ENCODE assay signal across 24 cellular contexts in the genomic region with DNA sequence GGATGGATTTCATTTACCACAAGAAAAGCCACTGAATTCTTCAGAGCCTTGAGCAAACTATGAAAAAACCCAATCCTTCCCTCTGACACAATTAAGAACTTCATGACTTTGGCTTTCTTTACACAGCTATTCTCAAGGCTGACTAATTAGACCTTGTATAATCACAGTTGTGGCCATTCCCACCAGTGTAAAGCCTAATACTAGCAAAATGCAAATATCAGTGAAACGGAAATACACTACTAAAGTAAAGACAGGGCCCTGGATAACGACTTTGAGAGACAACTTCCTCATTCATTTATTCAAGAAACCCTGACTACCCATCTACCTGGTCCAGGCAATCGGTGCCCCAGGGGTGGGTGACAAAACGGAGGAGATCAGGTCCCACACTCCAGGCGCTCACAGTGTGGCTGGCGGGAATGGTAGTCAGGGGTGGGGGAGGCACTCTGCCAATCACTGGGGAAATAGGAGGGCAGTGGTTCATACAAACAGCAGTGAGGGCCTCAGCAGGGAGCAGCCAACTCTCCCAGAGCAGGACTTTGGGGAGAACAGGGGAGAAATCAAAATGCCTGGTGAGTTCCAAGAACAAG. TPM values are rescaled to one million over a fixed set of nuclear protein-coding genes. Genes with fewer than 3 reads are reported as not detected.
A peak's percentile ranks its signal among the peaks of the same experiment; 100 is the strongest.
DNase-seq lines count a peak whose midpoint lies in the region; ATAC-seq and TF ChIP-seq lines count a peak whose summit lies in the region.
"Had no signal": no experiment of that assay in that cellular context is flagged by ENCODE, and none has a peak within 500 bp of the region (broad histone marks: within the 10 kb centered on the region; RNA-seq: fewer than 3 reads in every experiment).

No MANE protein-coding gene starts in this region.

- no peak overlapping the region for H3K27ac Mint-ChIP-seq in memory B cell
- H3K27ac Mint-ChIP-seq: IgD-negative memory B cell, T-helper 17 cell had no signal

- POLR2A ChIA-PET in OCI-LY7 (lab: Charles Lee), result no interaction called here

- H4K20me1 ChIP-seq in OCI-LY7 (ENCODE audit: insufficient read depth, low read length), result no peaks in the 10 kb centered on the region

- H3K4me1 ChIP-seq in OCI-LY7 (ENCODE audit: insufficient read depth, low read length, poor library complexity, severe bottlenecking) (peaks cover 8% of the 10 kb centered on the region), sigmoid colon (no peaks in the 10 kb centered on the region)
- H3K4me1 ChIP-seq: SJCRH30 had no signal

- TF ChIP-seq CTCF in OCI-LY7 (conservative IDR thresholded peaks at IDR 0.05; ENCODE audit: low read length), result no peak
- TF ChIP-seq CTCF in sigmoid colon (IDR thresholded peaks at IDR 0.05), result no peak

- H3K9me2 ChIP-seq in OCI-LY7 (ENCODE audit: insufficient read depth, low read length), result no peaks in the 10 kb centered on the region

- H3K36me3 Mint-ChIP-seq in memory B cell, result no peaks in the 10 kb centered on the region
- H3K36me3 Mint-ChIP-seq: IgD-negative memory B cell had no signal

- H3K27ac ChIP-seq in OCI-LY7 (ENCODE audit: low read depth, low read length, poor library complexity, severe bottlenecking) (no peak overlapping the region), substantia nigra (ENCODE audit: low read depth, low read length, poor library complexity, severe bottlenecking) (no peak overlapping the region), sigmoid colon (no peak overlapping the region)
- H3K27ac ChIP-seq: C4-2B, HL-60, SJCRH30 had no signal

- CTCF ChIA-PET in OCI-LY7 (lab: Charles Lee; ENCODE audit: unreplicated experiment), result no interaction called here

- H3K27me3 Mint-ChIP-seq in memory B cell, result no peaks in the 10 kb centered on the region
- H3K27me3 Mint-ChIP-seq: IgD-negative memory B cell had no signal

- TF ChIP-seq EP300 in sigmoid colon (IDR thresholded peaks at IDR 0.05), result no peak

- no peak for TF ChIP-seq POLR2A in sigmoid colon (IDR thresholded peaks at IDR 0.05)

- no peaks in the 10 kb centered on the region for H3K4me1 Mint-ChIP-seq in memory B cell
- H3K4me1 Mint-ChIP-seq: T-helper 17 cell had no signal

- WGBS in sigmoid colon, 2 donors, result 66 to 76% methylated on average over 6 of the region's 6 CpGs

- no peaks in the 10 kb centered on the region for H3K27me3 ChIP-seq in sigmoid colon
- H3K27me3 ChIP-seq: MG63, SJCRH30 had no signal

- 0 out of 2 replicates have a peak overlapping the region, but pooled peaks have one; percentile 10 for H3K4me2 ChIP-seq in OCI-LY7 (ENCODE audit: low read length)

- H2AFZ ChIP-seq in OCI-LY7 (ENCODE audit: low read length), result peak overlapping the region; percentile 22

- H3K79me2 ChIP-seq in OCI-LY7 (ENCODE audit: insufficient read depth, low read depth, low read length), result no peaks in the 10 kb centered on the region

- H3K36me3 ChIP-seq in OCI-LY7 (ENCODE audit: insufficient read depth, low read length) (no peaks in the 10 kb centered on the region), sigmoid colon (no peaks in the 10 kb centered on the region)
- H3K36me3 ChIP-seq: MG63, SJCRH30 had no signal

- H3K4me3 ChIP-seq in OCI-LY7 (ENCODE audit: low read depth, low read length, poor library complexity, severe bottlenecking), result no peak overlapping the region
- H3K4me3 ChIP-seq in sigmoid colon, result no peak overlapping the region
- H3K4me3 ChIP-seq: MG63, SJCRH30 had no signal

- H3K4me3 Mint-ChIP-seq in memory B cell, result no peak overlapping the region
- H3K4me3 Mint-ChIP-seq: T-helper 17 cell had no signal

- DNase-seq in OCI-LY7 (ENCODE audit: low spot score) (peak; percentile 34), memory B cell (ENCODE audit: low spot score in 2 of 2) (peak in 1 of 2 donors; percentile 34), substantia nigra (lab: John Stamatoyannopoulos, UW) (no peak), sigmoid colon (no peak), HT-29 (ENCODE audit: low spot score) (no peak)
- DNase-seq: ACHN, DMS 273 treated with DMSO at 0.1 percent for 48 hours, DND-41, GDM1, Kasumi-1, MG63, NCI-H1105, NCI-H1694, NCI-H2081 treated with DMSO at 0.1 percent for 48 hours, NCI-H446 treated with DMSO at 0.1 percent for 48 hours, NCI-H748 treated with DMSO at 0.1 percent for 48 hours, SJCRH30, T-helper 17 cell had no signal

- no peaks in the 10 kb centered on the region for H3K9me3 ChIP-seq in OCI-LY7 (ENCODE audit: low read length)
- H3K9me3 ChIP-seq in sigmoid colon, result no peaks in the 10 kb centered on the region
- H3K9me3 ChIP-seq: MG63, SJCRH30 had no signal

- peak; percentile 59 for ATAC-seq in GM19395 (IDR thresholded peaks at IDR 0.05; ENCODE audit: unreplicated experiment)
- ATAC-seq in memory B cell (ENCODE audit: low read depth), result peak; percentile 90
- no peak for ATAC-seq in HG02884 (IDR thresholded peaks at IDR 0.05; ENCODE audit: unreplicated experiment)
- ATAC-seq: T-helper 17 cell had no signal

- BruUV-seq in OCI-LY7 (replicated peaks; lab: Mats Ljungman, UMichigan), result no TSS peak

- intact Hi-C loops in OCI-LY7 (cut with micrococcal nuclease; ENCODE audit: unreplicated experiment), result no loop called here
- intact Hi-C loops in sigmoid colon (cut with DNase I), result no loop called here

- no peaks in the 10 kb centered on the region for H3K9me3 Mint-ChIP-seq in memory B cell
- H3K9me3 Mint-ChIP-seq: IgD-negative memory B cell had no signal

RNA-seq across cellular contexts. Expression of a gene that starts 28.1 kb away (rescaled TPM):
- total RNA-seq in OCI-LY7 (2014; rRNA removed; shearing (Covaris generic)), result not detected in 2 replicates
- 0.31 and 0.51 TPM in 2 replicates for total RNA-seq in OCI-LY7 (2022)
- total RNA-seq in sigmoid colon, result 1 to 10 TPM in 2 of 4 donors, under 1 TPM in 2; 0.28 to 2.3 (median 0.88) TPM
- polyA plus RNA-seq in sigmoid colon, result 1 to 10 TPM in 1 of 3 donors, under 1 TPM in 1, not detected in 1; 0.69 to 2.6 TPM
- total RNA-seq in HT-29 (2014; rRNA removed; shearing (Covaris generic)), result not detected in 2 replicates
- total RNA-seq: H4 had no signal
